8 cellular contexts compared by ENCODE assay signal in the genomic region with DNA sequence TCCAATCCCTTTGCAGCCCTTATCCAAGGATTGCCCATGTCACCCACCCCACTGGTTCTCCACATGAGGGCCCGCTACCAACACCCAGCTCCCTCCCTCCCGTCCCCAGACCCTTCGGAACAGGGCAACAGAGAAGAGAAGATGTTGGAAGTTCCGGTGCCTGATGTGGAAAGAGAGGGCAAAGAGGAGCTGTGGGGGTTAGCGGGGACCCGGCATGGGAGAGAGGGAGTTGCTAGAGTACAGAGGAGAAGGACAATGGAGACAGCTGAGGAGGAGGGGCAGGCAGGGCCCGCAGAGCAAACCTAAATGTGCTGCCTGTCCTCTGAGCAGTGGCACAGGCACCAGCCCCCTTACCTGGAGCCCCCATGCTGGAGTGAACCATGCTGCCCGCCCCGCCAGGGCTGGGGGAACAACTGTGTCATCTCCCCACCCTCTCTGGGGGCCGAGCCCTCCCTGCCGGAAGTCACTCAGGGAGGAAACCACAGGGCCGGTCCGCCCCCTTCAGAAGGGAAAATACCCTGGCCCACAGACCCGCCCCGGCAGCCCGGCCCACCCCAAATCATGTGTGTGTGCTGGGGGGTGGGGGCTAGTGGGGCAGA. TPM values are rescaled to one million over a fixed set of nuclear protein-coding genes. Genes with fewer than 3 reads are reported as not detected.
DNase-seq lines count a peak whose midpoint lies in the region; ATAC-seq, FAIRE-seq and TF ChIP-seq lines count a peak whose summit lies in the region.

A gene (minus strand): TSS at position 417 of the 599 bp plus-strand sequence. CDS start 35 bp downstream, at position 382.

- CTCF ChIA-PET in GM12878 (lab: Yijun Ruan, JAX): interaction anchor here (0.5 to 3.4 kb wide), 30 partner anchors 9 to 309 kb away, joined by 3 to 197 read pairs (median 4); a partner anchor contains a TSS

- peak within 1 kb of the TSS; percentile 99 for H3K4me2 ChIP-seq in GM12878 (ENCODE audit: control insufficient read depth, insufficient read depth)

- in situ Hi-C loops in GM12878 (cut with MboI): loop anchor here (5.0 kb wide), 1 partner anchor 145 kb away; no protein-coding TSS in a partner anchor

- WGBS in GM12878 (ENCODE audit: insufficient coverage, insufficient replicate concordance, low lambda C conversion rate, missing lambda C conversion rate): 0% methylated on average over 16 of the region's 16 CpGs
- 13% methylated on average over 9 of the region's 16 CpGs for WGBS in right lobe of liver (ENCODE audit: insufficient coverage, low coverage, low lambda C conversion rate, missing lambda C conversion rate)

- peak; percentile 78 for TF ChIP-seq POLR2A in GM12878 (IDR thresholded peaks at IDR 0.05; ENCODE audit: low read depth, low read length)
- no peak for TF ChIP-seq POLR2A in right lobe of liver (IDR thresholded peaks at IDR 0.05)

- no peak for FAIRE-seq in GM12878 (lab: Jason Lieb, UNC)

- H3K27me3 ChIP-seq in GM12878 (replicated peaks in 1 of 2; ENCODE audit: control insufficient read depth in 2 of 2, insufficient read depth in 2 of 2, low read length in 1 of 2): no peaks in the 10 kb centered on the region
- H3K27me3 ChIP-seq in right lobe of liver: no peaks in the 10 kb centered on the region

- H3K4me1 ChIP-seq in ES-I3 (ENCODE audit: insufficient read depth, low read length) (peaks cover 10% of the 10 kb centered on the region; the same call in 1 of the 2 replicates), GM12878 (ENCODE audit: control insufficient read depth, insufficient read depth, low read length) (peaks cover 36% of the 10 kb centered on the region), right lobe of liver (peaks cover 0 to 11% (median 0%) of the 10 kb centered on the region in 4 donors)

- H3K9ac ChIP-seq in ES-I3 (ENCODE audit: low read depth, low read length) (peak within 1 kb of the TSS; percentile 66), GM12878 (ENCODE audit: control insufficient read depth, insufficient read depth, low read length) (peak within 1 kb of the TSS; percentile 93)

- DNase-seq in T-helper 9 cell: peak; percentile 83
- DNase-seq in GM12878 (ENCODE audit: low read depth, low spot score): peak; percentile 41
- peak in 2 of 3 donors; percentile 69 to 71 for DNase-seq in right lobe of liver
- DNase-seq in stimulated activated CD8-positive, alpha-beta memory T cell treated with anti-CD3 and anti-CD28 coated beads, Interleukin-15, amount 100 ng/mL, for 48 hours (ENCODE audit: low read depth in 2 of 2): peak; percentile 78 to 84
- no peak for DNase-seq in NCI-H1105 treated with DMSO at 0.1 percent for 48 hours (lab: John Stamatoyannopoulos, UW)
- DNase-seq in dedifferentiated amniotic fluid mesenchymal stem cell (ENCODE audit: extremely low spot score): no peak

- RAD21 ChIA-PET in GM12878 (lab: Charles Lee; ENCODE audit: unreplicated experiment): interaction anchor here (0.6 to 3.6 kb wide), 23 partner anchors 9 to 302 kb away, joined by 3 to 57 read pairs (median 4); a partner anchor contains a TSS

- H3K27ac ChIP-seq in GM12878 (ENCODE audit: control insufficient read depth, insufficient read depth) (peak within 1 kb of the TSS; percentile 99), right lobe of liver (no peak within 1 kb of the TSS)

- no peaks in the 10 kb centered on the region for H3K36me3 ChIP-seq in ES-I3 (ENCODE audit: insufficient read depth, low read length)
- 0 out of 4 replicates have a peak, but pooled peaks cover 0 to 4% of the 10 kb centered on the region in 2 experiments for H3K36me3 ChIP-seq in GM12878 (ENCODE audit: control insufficient read depth in 2 of 2, insufficient read depth in 2 of 2, low read length in 1 of 2)
- H3K36me3 ChIP-seq in right lobe of liver: no peaks in the 10 kb centered on the region

- SMC1A ChIA-PET in GM12878 (lab: Charles Lee; ENCODE audit: uncharacterized antibody, unreplicated experiment): interaction anchor here (0.7 to 2.8 kb wide), 20 partner anchors 9 to 268 kb away, joined by 3 to 61 read pairs (median 4); a partner anchor contains a TSS

- H2AFZ ChIP-seq in GM12878 (ENCODE audit: control insufficient read depth, low read depth, low read length): peak within 1 kb of the TSS; percentile 91

- TF ChIP-seq CTCF in GM12878 (IDR thresholded peaks at IDR 0.05 in 2 of 3, conservative IDR thresholded peaks at IDR 0.05 in 1 of 3; ENCODE audit: control insufficient read depth in 2 of 3, extremely low read depth in 1 of 3, insufficient read depth in 1 of 3, low read depth in 3 of 3, low read length in 3 of 3) (no peak), right lobe of liver (IDR thresholded peaks at IDR 0.05) (no peak)

- H4K20me1 ChIP-seq in GM12878 (ENCODE audit: control insufficient read depth, insufficient read depth): no peaks in the 10 kb centered on the region

- H3K79me2 ChIP-seq in GM12878 (ENCODE audit: control insufficient read depth, insufficient read depth, low read length): peaks cover 56% of the 10 kb centered on the region

- intact Hi-C loops in GM12878 (cut with micrococcal nuclease; ENCODE audit: unreplicated experiment): loop anchor here (5.0 kb wide), 4 partner anchors 65 to 165 kb away; a partner anchor contains a TSS
- intact Hi-C loops in right lobe of liver (cut with DNase I): loop anchor here (5.0 to 10.0 kb wide), 2 partner anchors 50 to 193 kb away; a partner anchor contains a TSS

- no peaks in the 10 kb centered on the region for H3K9me3 ChIP-seq in ES-I3 (ENCODE audit: control insufficient read depth, insufficient read depth, low read length)
- H3K9me3 ChIP-seq in GM12878 (replicated peaks; ENCODE audit: control insufficient read depth, insufficient read depth, low read length): no peaks in the 10 kb centered on the region
- H3K9me3 ChIP-seq in right lobe of liver: no peaks in the 10 kb centered on the region

- TF ChIP-seq RAD21 in GM12878 (IDR thresholded peaks at IDR 0.05; ENCODE audit: insufficient read depth, low read depth, low read length): no peak; the same call in 1 of the 2 replicates

- H3K4me3 ChIP-seq in GM12878 (peak within 1 kb of the TSS; percentile 99), right lobe of liver (peak within 1 kb of the TSS in 2 of 3 donors; percentile 6 to 33)

- POLR2A ChIA-PET in GM12878 (lab: Charles Lee): interaction anchor here (0.9 to 3.4 kb wide), 14 partner anchors 10 to 172 kb away, joined by 3 to 30 read pairs (median 4); a partner anchor contains a TSS

- TSS peak; percentile 61 for BruUV-seq in GM12878 (replicated peaks; lab: Mats Ljungman, UMichigan)

- no peak for TF ChIP-seq EP300 in GM12878 (IDR thresholded peaks at IDR 0.05; ENCODE audit: borderline replicate concordance in 1 of 2, control insufficient read depth in 1 of 2, low read depth in 2 of 2, low read length in 2 of 2)

- ATAC-seq in HG02763 (IDR thresholded peaks at IDR 0.05; ENCODE audit: unreplicated experiment) (peak; percentile 49), GM12878 (peak; percentile 66), right lobe of liver (peak; percentile 45 to 54 (median 47))

TF ChIP-seq in GM12878, 131 proteins besides CTCF, POLR2A, EP300 and RAD21 (continues in another document):
- peak; percentile 82 for TF ChIP-seq RUNX3 (IDR thresholded peaks at IDR 0.05; ENCODE audit: low read length)
- TF ChIP-seq, protein P1, sequence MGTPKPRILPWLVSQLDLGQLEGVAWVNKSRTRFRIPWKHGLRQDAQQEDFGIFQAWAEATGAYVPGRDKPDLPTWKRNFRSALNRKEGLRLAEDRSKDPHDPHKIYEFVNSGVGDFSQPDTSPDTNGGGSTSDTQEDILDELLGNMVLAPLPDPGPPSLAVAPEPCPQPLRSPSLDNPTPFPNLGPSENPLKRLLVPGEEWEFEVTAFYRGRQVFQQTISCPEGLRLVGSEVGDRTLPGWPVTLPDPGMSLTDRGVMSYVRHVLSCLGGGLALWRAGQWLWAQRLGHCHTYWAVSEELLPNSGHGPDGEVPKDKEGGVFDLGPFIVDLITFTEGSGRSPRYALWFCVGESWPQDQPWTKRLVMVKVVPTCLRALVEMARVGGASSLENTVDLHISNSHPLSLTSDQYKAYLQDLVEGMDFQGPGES (IDR thresholded peaks at IDR 0.05): no peak
- TF ChIP-seq NR2C1 (IDR thresholded peaks at IDR 0.05): no peak
- TF ChIP-seq, protein P2, sequence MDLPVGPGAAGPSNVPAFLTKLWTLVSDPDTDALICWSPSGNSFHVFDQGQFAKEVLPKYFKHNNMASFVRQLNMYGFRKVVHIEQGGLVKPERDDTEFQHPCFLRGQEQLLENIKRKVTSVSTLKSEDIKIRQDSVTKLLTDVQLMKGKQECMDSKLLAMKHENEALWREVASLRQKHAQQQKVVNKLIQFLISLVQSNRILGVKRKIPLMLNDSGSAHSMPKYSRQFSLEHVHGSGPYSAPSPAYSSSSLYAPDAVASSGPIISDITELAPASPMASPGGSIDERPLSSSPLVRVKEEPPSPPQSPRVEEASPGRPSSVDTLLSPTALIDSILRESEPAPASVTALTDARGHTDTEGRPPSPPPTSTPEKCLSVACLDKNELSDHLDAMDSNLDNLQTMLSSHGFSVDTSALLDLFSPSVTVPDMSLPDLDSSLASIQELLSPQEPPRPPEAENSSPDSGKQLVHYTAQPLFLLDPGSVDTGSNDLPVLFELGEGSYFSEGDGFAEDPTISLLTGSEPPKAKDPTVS (IDR thresholded peaks at IDR 0.05; ENCODE audit: low read depth, low read length): no peak
- no peak for TF ChIP-seq ZSCAN29 (IDR thresholded peaks at IDR 0.05)
- peak; percentile 56; the same call in 1 of the 2 replicates for TF ChIP-seq POLR2AphosphoS5 (IDR thresholded peaks at IDR 0.05; ENCODE audit: low read length)

RNA-seq across cellular contexts. Expression of the gene that starts here (rescaled TPM):
- 58.4 and 67.0 TPM in 2 replicates for total RNA-seq in GM12878 (2013; cell fraction: nucleolus; rRNA removed)
- total RNA-seq in GM12878 (2014; rRNA removed) (14.1 and 15.1 TPM in 2 replicates), GM12878 (2014; rRNA removed; fragmentation: Illumina TruSeq; extraction: Trizol) (13.8 and 22.0 TPM in 2 replicates), GM12878 (2021) (46.2 and 48.3 TPM in 2 replicates), right lobe of liver (1 to 10 TPM in 3 of 6 experiments, under 1 TPM in 3; 0.18 to 3.0 (median 1.00) TPM)
- polyA plus RNA-seq in GM12878 (2011; ENCODE audit: low read depth): 22.6 TPM
- polyA plus RNA-seq in GM12878 (2011; rRNA removed) (28.9 and 37.6 TPM in 2 replicates), GM12878 (2014; fragmentation: Illumina TruSeq; extraction: Trizol) (36.1 and 62.4 TPM in 2 replicates), GM12878 (2014; fragmentation: Nextera tagmentation; extraction: Ambion mirVana) (1 to 10 TPM; 4.4 to 6.4 TPM), GM12878 (2014; rRNA removed) (39.0 and 42.2 TPM in 2 replicates), GM12878 (2016; fragmentation: Nextera tagmentation; extraction: Ambion mirVana) (10 to 100 TPM; 38.3 to 47.7 TPM)
- 40.4 and 50.7 TPM in 2 replicates for polyA plus RNA-seq in GM12878 (2011; cell fraction: cytosol; rRNA removed)
- polyA plus RNA-seq in GM12878 (2011; cell fraction: nucleus; rRNA removed): 116 and 132 TPM in 2 replicates
- 45.6 and 50.4 TPM in 2 replicates for polyA plus RNA-seq in GM12878 (2012)
- polyA minus RNA-seq in GM12878 (2011; rRNA and poly(A)+ RNA removed): 20.4 and 27.0 TPM in 2 replicates
- polyA minus RNA-seq in GM12878 (2011; cell fraction: cytosol; rRNA and poly(A)+ RNA removed): 20.2 and 22.9 TPM in 2 replicates
- 20.2 and 33.8 TPM in 2 replicates for polyA minus RNA-seq in GM12878 (2011; cell fraction: nucleus; rRNA and poly(A)+ RNA removed)

Comparison
In these comparisons a context has a peak if more than half of its experiments do, and no peak if none do; other contexts are left out.
1. DNase-seq: peak in T-helper 9 cell (single experiment), GM12878 (single experiment), right lobe of liver (2 of 3) and stimulated activated CD8-positive, alpha-beta memory T cell treated with anti-CD3 and anti-CD28 coated beads, Interleukin-15, amount 100 ng/mL, for 48 hours (2 of 2); none in NCI-H1105 treated with DMSO at 0.1 percent for 48 hours (single experiment) and dedifferentiated amniotic fluid mesenchymal stem cell (single experiment).
2. Peak in every context shown above with its lines, with median percentiles within 50 percentile points of each other: ATAC-seq.